ENCODE assay signal across 12 cellular contexts in the genomic region with DNA sequence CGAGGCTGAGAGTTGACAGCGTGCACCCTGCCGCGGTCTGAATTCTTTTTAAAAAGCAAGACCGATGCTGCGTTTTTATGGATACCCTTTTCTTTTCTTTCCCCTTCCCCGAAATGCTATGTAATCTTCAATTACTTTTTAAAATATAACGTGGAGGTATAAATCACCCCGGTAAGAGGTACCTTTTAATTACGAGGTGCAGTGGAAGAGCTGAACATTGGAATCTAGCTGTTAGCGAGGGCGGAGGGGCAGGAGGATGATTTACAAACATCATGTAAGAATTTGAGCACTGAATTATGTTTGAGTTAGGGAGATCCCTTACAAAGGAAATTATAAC. TPM values are rescaled to one million over a fixed set of nuclear protein-coding genes. Genes with fewer than 3 reads are reported as not detected.
A peak's percentile ranks its signal among the peaks of the same experiment; 100 is the strongest.
DNase-seq lines count a peak whose midpoint lies in the region; ATAC-seq and TF ChIP-seq lines count a peak whose summit lies in the region.
"Had no signal": no experiment of that assay in that cellular context is flagged by ENCODE, and none has a peak within 500 bp of the region (broad histone marks: within the 10 kb centered on the region; RNA-seq: fewer than 3 reads in every experiment).

No MANE protein-coding gene starts in this region.

- H3K27me3 ChIP-seq in heart left ventricle (peaks cover 5 to 70% (median 25%) of the 10 kb centered on the region in 9 donors), mucosa of stomach (ENCODE audit: control insufficient read depth, insufficient read depth, low read length) (peaks cover 3% of the 10 kb centered on the region), upper lobe of right lung (peaks cover 64% of the 10 kb centered on the region)

- peak overlapping the region; percentile 71 for H3K9ac ChIP-seq in mucosa of stomach (ENCODE audit: low read length)

- intact Hi-C loops in heart left ventricle (cut with DNase I), result no loop called here
- intact Hi-C loops in left cardiac atrium (cut with DNase I), result no loop called here
- intact Hi-C loops in upper lobe of right lung (cut with DNase I), result no loop called here

- H3K4me3 ChIP-seq in heart left ventricle, result peak overlapping the region in 10 of 12 donors; percentile 21 to 63 (median 49)
- peak overlapping the region; percentile 58 for H3K4me3 ChIP-seq in mucosa of stomach (ENCODE audit: low read length)
- peak overlapping the region; percentile 26 for H3K4me3 ChIP-seq in upper lobe of right lung
- H3K4me3 ChIP-seq: K562 had no signal

- peaks cover 5% of the 10 kb centered on the region for H3K36me3 Mint-ChIP-seq in chondrocyte (ENCODE audit: low read depth)
- H3K36me3 Mint-ChIP-seq in immature natural killer cell, result no peaks in the 10 kb centered on the region
- H3K36me3 Mint-ChIP-seq: stimulated activated effector memory CD8-positive, alpha-beta T cell treated with anti-CD3 and anti-CD28 coated beads, Interleukin-12 subunit alpha, Interleukin-12 subunit beta, amount 100 ng/mL, for 72 hours had no signal

- no peak for TF ChIP-seq POLR2A in heart left ventricle (IDR thresholded peaks at IDR 0.05)

- H3K27ac Mint-ChIP-seq in chondrocyte (ENCODE audit: unreplicated experiment) (no peak overlapping the region), immature natural killer cell (no peak overlapping the region)
- H3K27ac Mint-ChIP-seq: stimulated activated effector memory CD8-positive, alpha-beta T cell treated with anti-CD3 and anti-CD28 coated beads, Interleukin-12 subunit alpha, Interleukin-12 subunit beta, amount 100 ng/mL, for 72 hours had no signal

- peaks cover 4% of the 10 kb centered on the region for H3K9me3 Mint-ChIP-seq in chondrocyte (ENCODE audit: low read depth)
- H3K9me3 Mint-ChIP-seq in immature natural killer cell, result peaks cover 0 to 2% (median 0%) of the 10 kb centered on the region in 6 donors
- H3K9me3 Mint-ChIP-seq: stimulated activated effector memory CD8-positive, alpha-beta T cell treated with anti-CD3 and anti-CD28 coated beads, Interleukin-12 subunit alpha, Interleukin-12 subunit beta, amount 100 ng/mL, for 72 hours had no signal

- H3K27ac ChIP-seq in heart left ventricle (peak overlapping the region in 1 of 12 donors; percentile 5), upper lobe of right lung (no peak overlapping the region)

- H3K4me1 ChIP-seq in heart left ventricle (peaks cover 0 to 21% (median 0%) of the 10 kb centered on the region in 12 donors), mucosa of stomach (ENCODE audit: control insufficient read depth, insufficient read depth, low read length) (peaks cover 8% of the 10 kb centered on the region), upper lobe of right lung (no peaks in the 10 kb centered on the region)

- H3K36me3 ChIP-seq in heart left ventricle (no peaks in the 10 kb centered on the region), mucosa of stomach (ENCODE audit: control insufficient read depth, insufficient read depth, low read length) (no peaks in the 10 kb centered on the region), upper lobe of right lung (no peaks in the 10 kb centered on the region)

- no peak for ATAC-seq in heart left ventricle
- no peak for ATAC-seq in left cardiac atrium
- no peak for ATAC-seq in upper lobe of right lung
- ATAC-seq in HG03039 (IDR thresholded peaks at IDR 0.05; ENCODE audit: unreplicated experiment), result no peak
- ATAC-seq: K562; stimulated activated effector memory CD8-positive, alpha-beta T cell treated with anti-CD3 and anti-CD28 coated beads, Interleukin-12 subunit alpha, Interleukin-12 subunit beta, amount 100 ng/mL, for 72 hours had no signal

- peaks cover 0 to 6% (median 2%) of the 10 kb centered on the region in 12 donors for H3K9me3 ChIP-seq in heart left ventricle
- H3K9me3 ChIP-seq in mucosa of stomach (ENCODE audit: control insufficient read depth, low read length), result no peaks in the 10 kb centered on the region
- no peaks in the 10 kb centered on the region for H3K9me3 ChIP-seq in upper lobe of right lung

- TF ChIP-seq CTCF in heart left ventricle (IDR thresholded peaks at IDR 0.05), result no peak
- no peak for TF ChIP-seq CTCF in chondrocyte (IDR thresholded peaks at IDR 0.05)
- no peak for TF ChIP-seq CTCF in upper lobe of right lung (IDR thresholded peaks at IDR 0.05)

- peaks cover 12% of the 10 kb centered on the region for H3K4me1 Mint-ChIP-seq in chondrocyte (ENCODE audit: low read depth)
- H3K4me1 Mint-ChIP-seq in immature natural killer cell, result no peaks in the 10 kb centered on the region
- H3K4me1 Mint-ChIP-seq: stimulated activated effector memory CD8-positive, alpha-beta T cell treated with anti-CD3 and anti-CD28 coated beads, Interleukin-12 subunit alpha, Interleukin-12 subunit beta, amount 100 ng/mL, for 72 hours had no signal

- no peak for DNase-seq in heart left ventricle
- no peak for DNase-seq in left cardiac atrium
- DNase-seq in chondrocyte (ENCODE audit: low spot score), result no peak
- no peak for DNase-seq in upper lobe of right lung
- no peak for DNase-seq in NK-92 treated with Interleukin-12 subunit alpha and Interleukin-12 subunit beta, amount 100 ng/mL, for 24 hours (lab: John Stamatoyannopoulos, UW)
- no peak for DNase-seq in immature natural killer cell
- DNase-seq: C1 segment of cervical spinal cord, T1000 had no signal

- H3K27me3 Mint-ChIP-seq in chondrocyte (ENCODE audit: low read depth) (peaks cover 62% of the 10 kb centered on the region), immature natural killer cell (ENCODE audit: low read depth in 3 of 3) (peaks cover 9 to 20% (median 11%) of the 10 kb centered on the region in 3 donors)

- WGBS in heart left ventricle, 4 donors, result 11 to 20% (median 12%) methylated on average over 12 of the region's 12 CpGs

- H3K4me3 Mint-ChIP-seq in chondrocyte (ENCODE audit: unreplicated experiment) (peak overlapping the region; percentile 65), immature natural killer cell (no peak overlapping the region)
- H3K4me3 Mint-ChIP-seq: stimulated activated effector memory CD8-positive, alpha-beta T cell treated with anti-CD3 and anti-CD28 coated beads, Interleukin-12 subunit alpha, Interleukin-12 subunit beta, amount 100 ng/mL, for 72 hours had no signal

RNA-seq across cellular contexts. Expression of gene EYA2, which starts 1.2 kb away (rescaled TPM):
- total RNA-seq in heart left ventricle, result 1 to 10 TPM in 3 of 9 donors, under 1 TPM in 6; 0.32 to 4.2 (median 0.88) TPM
- under 1 TPM; 0.30 to 0.35 TPM for polyA plus RNA-seq in heart left ventricle
- 1 to 10 TPM; 3.0 to 5.1 TPM for total RNA-seq in left cardiac atrium
- 0.23 to 0.32 TPM in 2 of 3 replicates, not detected in the other for total RNA-seq in chondrocyte
- 1.8 TPM for total RNA-seq in upper lobe of right lung
- polyA plus RNA-seq in immature natural killer cell, result not detected
- total RNA-seq: K562 had no signal
